In genomic region chr1:110501725-110502124, GRCh38 we compare ENCODE assay signal across 22 cellular contexts. TPM values are rescaled to one million over a fixed set of nuclear protein-coding genes. Genes with fewer than 3 reads are reported as not detected.
DNase-seq lines count a peak whose midpoint lies in the region; ATAC-seq, FAIRE-seq and TF ChIP-seq lines count a peak whose summit lies in the region.
"Had no signal": no experiment of that assay in that cellular context is flagged by ENCODE, and none has a peak within 500 bp of the region (broad histone marks: within the 10 kb centered on the region; RNA-seq: fewer than 3 reads in every experiment).

No MANE protein-coding gene starts in this region.

- no peak for FAIRE-seq in astrocyte (lab: Jason Lieb, UNC)
- FAIRE-seq: A549, D721Med, GM12878, H54 had no signal

- H3K4me3 ChIP-seq in HCT116 (replicated peaks in 1 of 2; ENCODE audit: low read depth in 1 of 2, low read length in 2 of 2) (no peak overlapping the region), astrocyte (ENCODE audit: insufficient read depth, low read depth, low read length) (no peak overlapping the region), lower lobe of right lung (no peak overlapping the region)
- H3K4me3 ChIP-seq: A549; BLaER1 treated with 17β-estradiol and CSF1 and Interleukin-3, amounts not matched to agents 10 nM and 100 nM; GM12878; HAP-1 had no signal

- DNase-seq in HCT116 (ENCODE audit: low read depth, low spot score) (no peak), astrocyte (ENCODE audit: low read depth) (no peak), lower lobe of right lung (peak; percentile 4), HK-2 (ENCODE audit: unreplicated experiment) (no peak)
- DNase-seq: 8988T; ACHN; BE2C; CD4-positive, alpha-beta T cell; CD8-positive, alpha-beta memory T cell; DMS 273 treated with DMSO at 0.1 percent for 48 hours; DMS79; EL; GOT3 had no signal

- H3K79me2 ChIP-seq in HCT116 (ENCODE audit: insufficient read depth, low read length): no peaks in the 10 kb centered on the region
- H3K79me2 ChIP-seq in astrocyte (ENCODE audit: insufficient read depth, low read length): no peaks in the 10 kb centered on the region

- H3K27me3 Mint-ChIP-seq in astrocyte (ENCODE audit: low read depth, unreplicated experiment): peaks cover 59% of the 10 kb centered on the region

- H3K4me2 ChIP-seq in HCT116 (ENCODE audit: low read length) (no peak overlapping the region), astrocyte (ENCODE audit: low read length) (no peak overlapping the region)
- H3K4me2 ChIP-seq: A549 had no signal

- no peaks in the 10 kb centered on the region for H3K27me3 ChIP-seq in HCT116 (ENCODE audit: insufficient read depth, low read length)
- H3K27me3 ChIP-seq in astrocyte (ENCODE audit: insufficient read depth, low read length): peaks cover 10% of the 10 kb centered on the region
- H3K27me3 ChIP-seq in lower lobe of right lung (ENCODE audit: low read depth): no peaks in the 10 kb centered on the region
- H3K27me3 ChIP-seq: BE2C; BLaER1 treated with 17β-estradiol and CSF1 and Interleukin-3, amounts not matched to agents 10 nM and 100 nM had no signal

- H3K9me2 ChIP-seq in HCT116 (ENCODE audit: insufficient read depth): no peaks in the 10 kb centered on the region

- no peak for TF ChIP-seq RAD21 in HCT116 (IDR thresholded peaks at IDR 0.05; ENCODE audit: low read depth)

- H3K36me3 ChIP-seq in HCT116 (ENCODE audit: control insufficient read depth in 1 of 2, insufficient read depth in 2 of 2, low read length in 2 of 2) (no peaks in the 10 kb centered on the region), astrocyte (ENCODE audit: insufficient read depth, low read length) (no peaks in the 10 kb centered on the region), lower lobe of right lung (no peaks in the 10 kb centered on the region)
- H3K36me3 ChIP-seq: BE2C; BLaER1 treated with 17β-estradiol and CSF1 and Interleukin-3, amounts not matched to agents 10 nM and 100 nM; HAP-1 had no signal

- no peak for TF ChIP-seq POLR2A in HCT116 (IDR thresholded peaks at IDR 0.05; ENCODE audit: borderline replicate concordance, extremely low read depth, insufficient read depth, insufficient read length)

- H2AFZ ChIP-seq in HCT116 (ENCODE audit: low read depth, low read length, poor library complexity, severe bottlenecking) (peak overlapping the region; percentile 67), astrocyte (ENCODE audit: low read depth, low read length) (no peak overlapping the region)

- H3K9me3 Mint-ChIP-seq in astrocyte (ENCODE audit: unreplicated experiment): peaks cover 2% of the 10 kb centered on the region
- H3K9me3 Mint-ChIP-seq: CD14-positive monocyte; CD4-positive, alpha-beta T cell; CD8-positive, alpha-beta memory T cell had no signal

- POLR2A ChIA-PET in HCT116 (lab: Charles Lee): no interaction called here

- ATAC-seq in HCT116: no peak
- no peak for ATAC-seq in lower lobe of right lung
- no peak for ATAC-seq in HG03196 (IDR thresholded peaks at IDR 0.05; ENCODE audit: unreplicated experiment)
- no peak for ATAC-seq in GM21423 (IDR thresholded peaks at IDR 0.05; ENCODE audit: unreplicated experiment)
- ATAC-seq: A549 had no signal

- peak overlapping the region; percentile 18 for H3K27ac Mint-ChIP-seq in astrocyte (ENCODE audit: unreplicated experiment)
- H3K27ac Mint-ChIP-seq: CD4-positive, alpha-beta T cell; CD8-positive, alpha-beta memory T cell had no signal

- H3K4me1 ChIP-seq in HCT116 (ENCODE audit: control insufficient read depth in 1 of 2, insufficient read depth in 2 of 2, low read length in 2 of 2): no peaks in the 10 kb centered on the region
- no peaks in the 10 kb centered on the region for H3K4me1 ChIP-seq in astrocyte (ENCODE audit: insufficient read depth, low read length)
- H3K4me1 ChIP-seq in lower lobe of right lung: no peaks in the 10 kb centered on the region
- H3K4me1 ChIP-seq: A549, BE2C, HAP-1 had no signal

- H3K4me1 Mint-ChIP-seq in astrocyte (ENCODE audit: low read depth, unreplicated experiment): no peaks in the 10 kb centered on the region
- H3K4me1 Mint-ChIP-seq: CD8-positive, alpha-beta memory T cell had no signal

- no peak overlapping the region for H3K4me3 Mint-ChIP-seq in astrocyte (ENCODE audit: unreplicated experiment)
- H3K4me3 Mint-ChIP-seq: CD14-positive monocyte; CD4-positive, alpha-beta T cell; CD8-positive, alpha-beta memory T cell had no signal

- BruUV-seq in HCT116 (replicated peaks; lab: Mats Ljungman, UMichigan): no TSS peak

- H3K9ac ChIP-seq in HCT116 (ENCODE audit: low read length) (no peak overlapping the region), astrocyte (ENCODE audit: low read length) (no peak overlapping the region)
- H3K9ac ChIP-seq: BLaER1 treated with 17β-estradiol and CSF1 and Interleukin-3, amounts not matched to agents 10 nM and 100 nM had no signal

- no peaks in the 10 kb centered on the region for H3K9me3 ChIP-seq in HCT116 (ENCODE audit: control insufficient read depth in 1 of 2, insufficient read depth in 1 of 2, low read depth in 1 of 2, low read length in 2 of 2)
- no peaks in the 10 kb centered on the region for H3K9me3 ChIP-seq in astrocyte (ENCODE audit: insufficient read depth, low read depth, low read length)
- H3K9me3 ChIP-seq in lower lobe of right lung: no peaks in the 10 kb centered on the region
- H3K9me3 ChIP-seq: A549; BE2C; BLaER1 treated with 17β-estradiol and CSF1 and Interleukin-3, amounts not matched to agents 10 nM and 100 nM; HAP-1 had no signal

- H4K20me1 ChIP-seq in HCT116 (ENCODE audit: insufficient read depth): no peaks in the 10 kb centered on the region
- H4K20me1 ChIP-seq in astrocyte (ENCODE audit: insufficient read depth, low read length): no peaks in the 10 kb centered on the region
- H4K20me1 ChIP-seq: BLaER1 treated with 17β-estradiol and CSF1 and Interleukin-3, amounts not matched to agents 10 nM and 100 nM had no signal

- peaks cover 2% of the 10 kb centered on the region for H3K36me3 Mint-ChIP-seq in astrocyte (ENCODE audit: low read depth, unreplicated experiment)
- H3K36me3 Mint-ChIP-seq: CD14-positive monocyte; CD8-positive, alpha-beta memory T cell had no signal

- intact Hi-C loops in HCT116 (cut with micrococcal nuclease): no loop called here
- intact Hi-C loops in lower lobe of right lung (cut with DNase I): no loop called here

- TF ChIP-seq CTCF in HCT116 (IDR thresholded peaks at IDR 0.05 in 2 of 3, conservative IDR thresholded peaks at IDR 0.05 in 1 of 3; ENCODE audit: borderline replicate concordance in 1 of 3, insufficient read depth in 1 of 3, low read depth in 2 of 3, low read length in 2 of 3) (no peak), astrocyte (IDR thresholded peaks at IDR 0.05; ENCODE audit: insufficient read depth, low read depth, low read length) (no peak), lower lobe of right lung (IDR thresholded peaks at IDR 0.05) (no peak)

- RAD21 ChIA-PET in HCT116 (lab: Charles Lee; ENCODE audit: low non-redundant PET in 1 of 2, low total read pairs in 2 of 2, uncharacterized antibody in 2 of 2, unreplicated experiment in 2 of 2): no interaction called here

- H3K27ac ChIP-seq in HCT116 (ENCODE audit: low read depth, low read length) (no peak overlapping the region), astrocyte (ENCODE audit: low read depth, low read length) (no peak overlapping the region), lower lobe of right lung (no peak overlapping the region)
- H3K27ac ChIP-seq: A549; BLaER1 treated with 17β-estradiol and CSF1 and Interleukin-3, amounts not matched to agents 10 nM and 100 nM had no signal

- CTCF ChIA-PET in HCT116 (lab: Charles Lee): no interaction called here

TF ChIP-seq in HCT116, 20 proteins besides CTCF, POLR2A, EP300 and RAD21 (continues in another document):
- TF ChIP-seq FOSL1 (IDR thresholded peaks at IDR 0.05; ENCODE audit: low read depth) (no peak), ATF3 (IDR thresholded peaks at IDR 0.05) (no peak), ZNF274 (IDR thresholded peaks at IDR 0.05; ENCODE audit: low read depth, low read length) (no peak), ZFX (IDR thresholded peaks at IDR 0.05) (no peak), SRF (IDR thresholded peaks at IDR 0.05; ENCODE audit: low read depth) (no peak), SIN3A (IDR thresholded peaks at IDR 0.05; ENCODE audit: low read depth) (no peak), EZH2phosphoT487 (IDR thresholded peaks at IDR 0.05; ENCODE audit: borderline replicate concordance) (no peak), JUND (IDR thresholded peaks at IDR 0.05) (no peak), YY1 (IDR thresholded peaks at IDR 0.05; ENCODE audit: extremely low read depth, insufficient replicate concordance, low read depth, low read length) (no peak)
- TF ChIP-seq, protein P1, sequence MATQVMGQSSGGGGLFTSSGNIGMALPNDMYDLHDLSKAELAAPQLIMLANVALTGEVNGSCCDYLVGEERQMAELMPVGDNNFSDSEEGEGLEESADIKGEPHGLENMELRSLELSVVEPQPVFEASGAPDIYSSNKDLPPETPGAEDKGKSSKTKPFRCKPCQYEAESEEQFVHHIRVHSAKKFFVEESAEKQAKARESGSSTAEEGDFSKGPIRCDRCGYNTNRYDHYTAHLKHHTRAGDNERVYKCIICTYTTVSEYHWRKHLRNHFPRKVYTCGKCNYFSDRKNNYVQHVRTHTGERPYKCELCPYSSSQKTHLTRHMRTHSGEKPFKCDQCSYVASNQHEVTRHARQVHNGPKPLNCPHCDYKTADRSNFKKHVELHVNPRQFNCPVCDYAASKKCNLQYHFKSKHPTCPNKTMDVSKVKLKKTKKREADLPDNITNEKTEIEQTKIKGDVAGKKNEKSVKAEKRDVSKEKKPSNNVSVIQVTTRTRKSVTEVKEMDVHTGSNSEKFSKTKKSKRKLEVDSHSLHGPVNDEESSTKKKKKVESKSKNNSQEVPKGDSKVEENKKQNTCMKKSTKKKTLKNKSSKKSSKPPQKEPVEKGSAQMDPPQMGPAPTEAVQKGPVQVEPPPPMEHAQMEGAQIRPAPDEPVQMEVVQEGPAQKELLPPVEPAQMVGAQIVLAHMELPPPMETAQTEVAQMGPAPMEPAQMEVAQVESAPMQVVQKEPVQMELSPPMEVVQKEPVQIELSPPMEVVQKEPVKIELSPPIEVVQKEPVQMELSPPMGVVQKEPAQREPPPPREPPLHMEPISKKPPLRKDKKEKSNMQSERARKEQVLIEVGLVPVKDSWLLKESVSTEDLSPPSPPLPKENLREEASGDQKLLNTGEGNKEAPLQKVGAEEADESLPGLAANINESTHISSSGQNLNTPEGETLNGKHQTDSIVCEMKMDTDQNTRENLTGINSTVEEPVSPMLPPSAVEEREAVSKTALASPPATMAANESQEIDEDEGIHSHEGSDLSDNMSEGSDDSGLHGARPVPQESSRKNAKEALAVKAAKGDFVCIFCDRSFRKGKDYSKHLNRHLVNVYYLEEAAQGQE (IDR thresholded peaks at IDR 0.05; ENCODE audit: low read depth): no peak

RNA-seq across cellular contexts. Expression of gene KCNA10, which starts 17.2 kb away (rescaled TPM):
- not detected for total RNA-seq in HCT116 (2021; ENCODE audit: unreplicated experiment)
- polyA plus RNA-seq in HCT116 (2012): not detected in 2 replicates
- not detected in 2 replicates for total RNA-seq in astrocyte
- not detected for total RNA-seq in lower lobe of right lung
- total RNA-seq: CD4-positive, alpha-beta T cell; CD8-positive, alpha-beta memory T cell; GM12878 had no signal
- polyA plus RNA-seq: A549; CD14-positive monocyte; CD8-positive, alpha-beta memory T cell; GM12878 had no signal

RNA-seq across cellular contexts. Expression of gene PROK1, which starts 50.8 kb away (rescaled TPM):
- 0.22 TPM for total RNA-seq in HCT116 (2021; ENCODE audit: unreplicated experiment)
- polyA plus RNA-seq in HCT116 (2012): 0.04 TPM in 2 replicates
- total RNA-seq in astrocyte: not detected in 2 replicates
- not detected for total RNA-seq in lower lobe of right lung
- total RNA-seq: CD4-positive, alpha-beta T cell; CD8-positive, alpha-beta memory T cell; GM12878 had no signal
- polyA plus RNA-seq: A549; CD14-positive monocyte; CD8-positive, alpha-beta memory T cell; GM12878 had no signal
